In genomic region chr3:181999314-181999713, GRCh38 we compare ENCODE assay signal across 1 cellular context.
TF ChIP-seq lines count a peak whose summit lies in the region.

No MANE protein-coding gene starts in this region.

TF ChIP-seq in GM23338, 12 proteins besides CTCF, POLR2A, EP300 and RAD21 (continued from another document):
- TF ChIP-seq, protein P1, sequence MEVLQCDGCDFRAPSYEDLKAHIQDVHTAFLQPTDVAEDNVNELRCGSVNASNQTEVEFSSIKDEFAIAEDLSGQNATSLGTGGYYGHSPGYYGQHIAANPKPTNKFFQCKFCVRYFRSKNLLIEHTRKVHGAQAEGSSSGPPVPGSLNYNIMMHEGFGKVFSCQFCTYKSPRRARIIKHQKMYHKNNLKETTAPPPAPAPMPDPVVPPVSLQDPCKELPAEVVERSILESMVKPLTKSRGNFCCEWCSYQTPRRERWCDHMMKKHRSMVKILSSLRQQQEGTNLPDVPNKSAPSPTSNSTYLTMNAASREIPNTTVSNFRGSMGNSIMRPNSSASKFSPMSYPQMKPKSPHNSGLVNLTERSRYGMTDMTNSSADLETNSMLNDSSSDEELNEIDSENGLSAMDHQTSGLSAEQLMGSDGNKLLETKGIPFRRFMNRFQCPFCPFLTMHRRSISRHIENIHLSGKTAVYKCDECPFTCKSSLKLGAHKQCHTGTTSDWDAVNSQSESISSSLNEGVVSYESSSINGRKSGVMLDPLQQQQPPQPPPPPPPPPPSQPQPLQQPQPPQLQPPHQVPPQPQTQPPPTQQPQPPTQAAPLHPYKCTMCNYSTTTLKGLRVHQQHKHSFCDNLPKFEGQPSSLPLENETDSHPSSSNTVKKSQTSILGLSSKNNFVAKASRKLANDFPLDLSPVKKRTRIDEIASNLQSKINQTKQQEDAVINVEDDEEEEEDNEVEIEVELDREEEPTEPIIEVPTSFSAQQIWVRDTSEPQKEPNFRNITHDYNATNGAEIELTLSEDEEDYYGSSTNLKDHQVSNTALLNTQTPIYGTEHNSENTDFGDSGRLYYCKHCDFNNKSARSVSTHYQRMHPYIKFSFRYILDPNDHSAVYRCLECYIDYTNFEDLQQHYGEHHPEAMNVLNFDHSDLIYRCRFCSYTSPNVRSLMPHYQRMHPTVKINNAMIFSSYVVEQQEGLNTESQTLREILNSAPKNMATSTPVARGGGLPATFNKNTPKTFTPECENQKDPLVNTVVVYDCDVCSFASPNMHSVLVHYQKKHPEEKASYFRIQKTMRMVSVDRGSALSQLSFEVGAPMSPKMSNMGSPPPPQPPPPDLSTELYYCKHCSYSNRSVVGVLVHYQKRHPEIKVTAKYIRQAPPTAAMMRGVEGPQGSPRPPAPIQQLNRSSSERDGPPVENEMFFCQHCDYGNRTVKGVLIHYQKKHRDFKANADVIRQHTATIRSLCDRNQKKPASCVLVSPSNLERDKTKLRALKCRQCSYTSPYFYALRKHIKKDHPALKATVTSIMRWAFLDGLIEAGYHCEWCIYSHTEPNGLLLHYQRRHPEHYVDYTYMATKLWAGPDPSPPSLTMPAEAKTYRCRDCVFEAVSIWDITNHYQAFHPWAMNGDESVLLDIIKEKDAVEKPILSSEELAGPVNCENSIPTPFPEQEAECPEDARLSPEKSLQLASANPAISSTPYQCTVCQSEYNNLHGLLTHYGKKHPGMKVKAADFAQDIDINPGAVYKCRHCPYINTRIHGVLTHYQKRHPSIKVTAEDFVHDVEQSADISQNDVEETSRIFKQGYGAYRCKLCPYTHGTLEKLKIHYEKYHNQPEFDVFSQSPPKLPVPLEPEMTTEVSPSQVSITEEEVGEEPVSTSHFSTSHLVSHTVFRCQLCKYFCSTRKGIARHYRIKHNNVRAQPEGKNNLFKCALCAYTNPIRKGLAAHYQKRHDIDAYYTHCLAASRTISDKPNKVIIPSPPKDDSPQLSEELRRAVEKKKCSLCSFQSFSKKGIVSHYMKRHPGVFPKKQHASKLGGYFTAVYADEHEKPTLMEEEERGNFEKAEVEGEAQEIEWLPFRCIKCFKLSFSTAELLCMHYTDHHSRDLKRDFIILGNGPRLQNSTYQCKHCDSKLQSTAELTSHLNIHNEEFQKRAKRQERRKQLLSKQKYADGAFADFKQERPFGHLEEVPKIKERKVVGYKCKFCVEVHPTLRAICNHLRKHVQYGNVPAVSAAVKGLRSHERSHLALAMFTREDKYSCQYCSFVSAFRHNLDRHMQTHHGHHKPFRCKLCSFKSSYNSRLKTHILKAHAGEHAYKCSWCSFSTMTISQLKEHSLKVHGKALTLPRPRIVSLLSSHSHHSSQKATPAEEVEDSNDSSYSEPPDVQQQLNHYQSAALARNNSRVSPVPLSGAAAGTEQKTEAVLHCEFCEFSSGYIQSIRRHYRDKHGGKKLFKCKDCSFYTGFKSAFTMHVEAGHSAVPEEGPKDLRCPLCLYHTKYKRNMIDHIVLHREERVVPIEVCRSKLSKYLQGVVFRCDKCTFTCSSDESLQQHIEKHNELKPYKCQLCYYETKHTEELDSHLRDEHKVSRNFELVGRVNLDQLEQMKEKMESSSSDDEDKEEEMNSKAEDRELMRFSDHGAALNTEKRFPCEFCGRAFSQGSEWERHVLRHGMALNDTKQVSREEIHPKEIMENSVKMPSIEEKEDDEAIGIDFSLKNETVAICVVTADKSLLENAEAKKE (CRISPR knock-in tag; IDR thresholded peaks at IDR 0.05) = no peak
